1 cellular context compared by ENCODE assay signal in genomic region chr16:2003827-2004641, GRCh38.
TF ChIP-seq lines count a peak whose summit lies in the region.

No MANE protein-coding gene starts in this region.

TF ChIP-seq in HEK293, 187 proteins besides CTCF, POLR2A, EP300 and RAD21 (continued from another document):
- TF ChIP-seq ZNF776 (tag by site-specific recombination; IDR thresholded peaks at IDR 0.05; ENCODE audit: borderline replicate concordance): no peak
- no peak for TF ChIP-seq ZNF560 (tag by site-specific recombination; IDR thresholded peaks at IDR 0.05; ENCODE audit: borderline replicate concordance)
- TF ChIP-seq ZFP41 (tag by site-specific recombination; IDR thresholded peaks at IDR 0.05; ENCODE audit: borderline replicate concordance): no peak
- peak; percentile 47 for TF ChIP-seq GLIS2 (tag by site-specific recombination; IDR thresholded peaks at IDR 0.05)
- TF ChIP-seq ZNF239 (tag by site-specific recombination; IDR thresholded peaks at IDR 0.05): no peak
- no peak for TF ChIP-seq SALL2 (tag by site-specific recombination; IDR thresholded peaks at IDR 0.05; ENCODE audit: borderline replicate concordance)
- peak; percentile 71; the same call in 1 of the 2 replicates for TF ChIP-seq KLF10 (tag by site-specific recombination; IDR thresholded peaks at IDR 0.05)
- TF ChIP-seq ZNF654 (tag by site-specific recombination; IDR thresholded peaks at IDR 0.05; ENCODE audit: low read depth): peak; percentile 35; the same call in 1 of the 2 replicates
- TF ChIP-seq RBAK (tag by site-specific recombination; IDR thresholded peaks at IDR 0.05): no peak
- TF ChIP-seq ZNF133 (tag by site-specific recombination; IDR thresholded peaks at IDR 0.05): no peak
- 0 out of 2 replicates have a peak, but pooled peaks have one; percentile 38 for TF ChIP-seq ZNF843 (tag by site-specific recombination; IDR thresholded peaks at IDR 0.05)
- TF ChIP-seq ZNF121 (tag by site-specific recombination; IDR thresholded peaks at IDR 0.05): no peak
- TF ChIP-seq PRDM4 (tag by site-specific recombination; IDR thresholded peaks at IDR 0.05): no peak
- TF ChIP-seq ZNF416 (tag by site-specific recombination; IDR thresholded peaks at IDR 0.05): no peak
- TF ChIP-seq ZNF544 (tag by site-specific recombination; IDR thresholded peaks at IDR 0.05): no peak
- TF ChIP-seq ZNF341 (tag by site-specific recombination; IDR thresholded peaks at IDR 0.05; ENCODE audit: low read depth): no peak
- peak; percentile 81 for TF ChIP-seq BCL6B (tag by site-specific recombination; IDR thresholded peaks at IDR 0.05)
- peak; percentile 67 for TF ChIP-seq SP7 (tag by site-specific recombination; IDR thresholded peaks at IDR 0.05)
- peak; percentile 70; the same call in 1 of the 2 replicates for TF ChIP-seq ZNF394 (tag by site-specific recombination; IDR thresholded peaks at IDR 0.05; ENCODE audit: borderline replicate concordance)
- TF ChIP-seq ZNF548 (tag by site-specific recombination; IDR thresholded peaks at IDR 0.05): no peak
- no peak for TF ChIP-seq ZNF174 (tag by site-specific recombination; IDR thresholded peaks at IDR 0.05)
- no peak for TF ChIP-seq ZBTB20 (tag by site-specific recombination; IDR thresholded peaks at IDR 0.05)
- no peak for TF ChIP-seq ZNF248 (tag by site-specific recombination; IDR thresholded peaks at IDR 0.05)
- no peak for TF ChIP-seq ZNF530 (tag by site-specific recombination; IDR thresholded peaks at IDR 0.05; ENCODE audit: low read depth)
- TF ChIP-seq ZNF777 (tag by site-specific recombination; IDR thresholded peaks at IDR 0.05; ENCODE audit: borderline replicate concordance): no peak
- no peak for TF ChIP-seq ZNF571 (tag by site-specific recombination; IDR thresholded peaks at IDR 0.05)
- TF ChIP-seq GLIS1 (tag by site-specific recombination; IDR thresholded peaks at IDR 0.05): no peak
- no peak for TF ChIP-seq ZNF146 (tag by site-specific recombination; IDR thresholded peaks at IDR 0.05)
- no peak for TF ChIP-seq ZNF23 (tag by site-specific recombination; IDR thresholded peaks at IDR 0.05; ENCODE audit: borderline replicate concordance)
- no peak for TF ChIP-seq ZNF501 (tag by site-specific recombination; IDR thresholded peaks at IDR 0.05)
- TF ChIP-seq ZNF155 (tag by site-specific recombination; IDR thresholded peaks at IDR 0.05): no peak
- peak; percentile 97 for TF ChIP-seq KLF9 (tag by site-specific recombination; IDR thresholded peaks at IDR 0.05; ENCODE audit: low read depth)
- peak; percentile 83 for TF ChIP-seq ZNF692 (tag by site-specific recombination; IDR thresholded peaks at IDR 0.05)
- TF ChIP-seq ZNF76 (tag by site-specific recombination; IDR thresholded peaks at IDR 0.05; ENCODE audit: borderline replicate concordance, low read depth): no peak
- no peak for TF ChIP-seq ZNF26 (tag by site-specific recombination; IDR thresholded peaks at IDR 0.05)
- TF ChIP-seq TRIM28 (IDR thresholded peaks at IDR 0.05; ENCODE audit: borderline replicate concordance, low read length): peak; percentile 21; the same call in 1 of the 2 replicates
- no peak for TF ChIP-seq ZNF473 (tag by site-specific recombination; IDR thresholded peaks at IDR 0.05)
- TF ChIP-seq ZNF670 (tag by site-specific recombination; IDR thresholded peaks at IDR 0.05; ENCODE audit: low read depth): no peak
- 0 out of 2 replicates have a peak, but pooled peaks have one; percentile 39 for TF ChIP-seq ZNF629 (tag by site-specific recombination; IDR thresholded peaks at IDR 0.05)
- TF ChIP-seq YY1 (tag by site-specific recombination; IDR thresholded peaks at IDR 0.05): peak; percentile 72
